In genomic region chr10:102677736-102678354, GRCh38 we compare ENCODE assay signal across 11 cellular contexts. TPM values are rescaled to one million over a fixed set of nuclear protein-coding genes. Genes with fewer than 3 reads are reported as not detected.
DNase-seq lines count a peak whose midpoint lies in the region; ATAC-seq and TF ChIP-seq lines count a peak whose summit lies in the region.
"Had no signal": no experiment of that assay in that cellular context is flagged by ENCODE, and none has a peak within 500 bp of the region (broad histone marks: within the 10 kb centered on the region; RNA-seq: fewer than 3 reads in every experiment).

No MANE protein-coding gene starts in this region.

- H3K4me1 Mint-ChIP-seq in effector memory CD8-positive, alpha-beta T cell (ENCODE audit: low read depth in 2 of 2): peaks cover 23% of the 10 kb centered on the region in 2 donors

- TF ChIP-seq CTCF in GM10248 (IDR thresholded peaks at IDR 0.05; ENCODE audit: control extremely low read depth, extremely low read depth, low read depth, missing control alignments) (peak; percentile 0), RWPE1 (conservative IDR thresholded peaks at IDR 0.05; ENCODE audit: low read depth) (no peak)

- H3K4me3 Mint-ChIP-seq in effector memory CD8-positive, alpha-beta T cell: no peak overlapping the region

- H3K27ac Mint-ChIP-seq in effector memory CD8-positive, alpha-beta T cell: peak overlapping the region in 1 of 2 donors; percentile 70

- H3K4me3 ChIP-seq in skin epidermis: no peak overlapping the region

- H3K9me3 Mint-ChIP-seq in effector memory CD8-positive, alpha-beta T cell: no peaks in the 10 kb centered on the region

- H3K27me3 Mint-ChIP-seq in effector memory CD8-positive, alpha-beta T cell: no peaks in the 10 kb centered on the region

- peak; percentile 28 for ATAC-seq in left lobe of liver
- ATAC-seq in effector memory CD8-positive, alpha-beta T cell (replicated peaks): no peak

- CTCF ChIA-PET in GM10248 (lab: Yijun Ruan, JAX): interaction anchor here (0.6 to 8.3 kb wide), 18 partner anchors 8 to 223 kb away, joined by 3 to 84 read pairs (median 7); partner anchors contain the start of genes ARL3, CYP17A1, SFXN2 and SUFU
- CTCF ChIA-PET in RWPE1 (lab: Yijun Ruan, JAX): interaction anchor here (0.6 to 2.3 kb wide), 10 partner anchors 9 to 190 kb away, joined by 3 to 12 read pairs (median 4); no protein-coding TSS in a partner anchor

- POLR2A ChIA-PET in GM10248 (lab: Yijun Ruan, JAX): no interaction called here
- POLR2A ChIA-PET in RWPE1 (lab: Yijun Ruan, JAX; ENCODE audit: low non-redundant PET): no interaction called here

- peaks cover 11% of the 10 kb centered on the region for H3K36me3 Mint-ChIP-seq in effector memory CD8-positive, alpha-beta T cell (ENCODE audit: insufficient read depth)

- DNase-seq in GM10248 (ENCODE audit: extremely low spot score): no peak
- DNase-seq in RWPE1 (ENCODE audit: low spot score): no peak
- peak; percentile 46 for DNase-seq in left lobe of liver (ENCODE audit: low spot score)
- no peak for DNase-seq in effector memory CD8-positive, alpha-beta T cell
- DNase-seq in CD1c-positive myeloid dendritic cell (ENCODE audit: extremely low spot score): no peak
- DNase-seq in activated CD4-positive, alpha-beta T cell treated with anti-CD3 and anti-CD28 coated beads for 1 hour: no peak
- DNase-seq in H4 (ENCODE audit: low spot score): no peak
- DNase-seq: Caco-2, midbrain, T-helper 9 cell had no signal

- H3K27ac ChIP-seq in RWPE1 (peak overlapping the region; percentile 38), skin epidermis (peak overlapping the region in 11 of 21 experiments; percentile 11 to 86 (median 53))

RNA-seq across cellular contexts. Expression of gene TRIM8, which starts 33.6 kb away (rescaled TPM):
- total RNA-seq in left lobe of liver: 39.1 TPM
- 15.8 and 18.5 TPM in 2 replicates for total RNA-seq in H4 (2014; rRNA removed; shearing (Covaris generic))

RNA-seq across cellular contexts. Expression of gene ARL3, which starts 36.4 kb away (rescaled TPM):
- total RNA-seq in left lobe of liver: 2.5 TPM
- total RNA-seq in H4 (2014; rRNA removed; shearing (Covaris generic)): 6.1 and 10.4 TPM in 2 replicates

RNA-seq across cellular contexts. Expression of gene SFXN2, which starts 36.6 kb away (rescaled TPM):
- total RNA-seq in left lobe of liver: 25.5 TPM
- total RNA-seq in H4 (2014; rRNA removed; shearing (Covaris generic)): 2.5 and 3.3 TPM in 2 replicates
